26 cellular contexts compared by ENCODE assay signal in the genomic region with DNA sequence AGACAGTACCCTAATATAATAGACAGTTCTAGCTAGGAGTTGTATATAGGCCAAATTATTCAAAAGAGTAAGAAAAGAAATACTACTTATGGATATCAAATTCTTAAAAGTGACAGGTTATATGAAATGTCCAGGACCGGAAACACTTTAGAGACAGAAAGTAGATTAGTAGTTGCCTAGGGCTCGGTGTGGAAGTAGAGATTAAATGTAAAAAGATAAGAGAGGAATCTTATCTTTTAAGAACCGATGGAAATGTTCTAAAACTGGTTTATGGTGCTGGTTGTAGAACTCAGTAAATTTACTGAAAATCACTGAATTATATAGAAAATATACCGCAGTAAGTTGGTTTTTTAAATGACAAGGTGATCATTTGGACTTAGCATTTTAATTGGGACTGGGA.
"Had no signal": no experiment of that assay in that cellular context is flagged by ENCODE, and none has a peak within 500 bp of the region (broad histone marks: within the 10 kb centered on the region; RNA-seq: fewer than 3 reads in every experiment).

No MANE protein-coding gene starts in this region.

- FAIRE-seq: islet of Langerhans, pancreas, small intestine, urothelium cell line had no signal

- H3K27ac Mint-ChIP-seq: naive thymus-derived CD8-positive, alpha-beta T cell; stimulated activated naive B cell treated with anti-CD40 and anti-IgM and Interleukin-4, amounts not matched to agents 10 μg/mL and 1 μg/mL and 100 μg/mL, for 72 hours; stimulated activated naive CD8-positive, alpha-beta T cell treated with anti-CD3 and anti-CD28 coated beads, Interleukin-15, Interleukin-2, amounts not matched to agents 100 ng/mL and 50 ng/mL, for 24 hours had no signal

- DNase-seq: effector memory CD4-positive, alpha-beta T cell; esophagus squamous epithelium; foreskin melanocyte; glutamatergic neuron; heart right ventricle; hippocampal formation; left cardiac atrium; left ventricle myocardium superior; lower lobe of right lung; naive thymus-derived CD8-positive, alpha-beta T cell; pancreas; retina; right lobe of liver; small intestine; stimulated activated CD4-positive, alpha-beta T cell treated with anti-CD3 and anti-CD28 coated beads, Interleukin-15, amount 100 ng/mL, for 24 hours; stimulated activated CD4-positive, alpha-beta T cell treated with anti-CD3 and anti-CD28 coated beads, Interleukin-2, amount 100 ng/mL, for 48 hours; stimulated activated naive B cell treated with anti-CD40 and anti-IgM and Interleukin-4, amounts not matched to agents 10 μg/mL and 1 μg/mL and 100 μg/mL, for 72 hours; upper lobe of left lung had no signal

- H3K9me3 ChIP-seq: esophagus squamous epithelium, heart right ventricle, lower lobe of right lung, neutrophil, pancreas, right lobe of liver, thoracic aorta, tibial nerve, upper lobe of left lung had no signal

- H3K27ac ChIP-seq: coronary artery, esophagus squamous epithelium, lower lobe of right lung, pancreas, right lobe of liver, thoracic aorta, upper lobe of left lung had no signal

- H3K4me1 Mint-ChIP-seq: neural crest cell had no signal

- H3K27me3 Mint-ChIP-seq: naive thymus-derived CD8-positive, alpha-beta T cell; stimulated activated naive B cell treated with anti-CD40 and anti-IgM and Interleukin-4, amounts not matched to agents 10 μg/mL and 1 μg/mL and 100 μg/mL, for 72 hours; stimulated activated naive CD8-positive, alpha-beta T cell treated with anti-CD3 and anti-CD28 coated beads, Interleukin-15, Interleukin-2, amounts not matched to agents 100 ng/mL and 50 ng/mL, for 24 hours had no signal

- H3K4me3 Mint-ChIP-seq: naive thymus-derived CD8-positive, alpha-beta T cell; neural crest cell; stimulated activated naive B cell treated with anti-CD40 and anti-IgM and Interleukin-4, amounts not matched to agents 10 μg/mL and 1 μg/mL and 100 μg/mL, for 72 hours; stimulated activated naive CD8-positive, alpha-beta T cell treated with anti-CD3 and anti-CD28 coated beads, Interleukin-15, Interleukin-2, amounts not matched to agents 100 ng/mL and 50 ng/mL, for 24 hours had no signal

- H3K27me3 ChIP-seq: esophagus squamous epithelium, heart right ventricle, neutrophil, pancreas, right lobe of liver, tibial nerve, upper lobe of left lung had no signal

- ATAC-seq: left cardiac atrium; lower lobe of right lung; naive thymus-derived CD8-positive, alpha-beta T cell; pancreas; right lobe of liver; stimulated activated naive B cell treated with anti-CD40 and anti-IgM and Interleukin-4, amounts not matched to agents 10 μg/mL and 1 μg/mL and 100 μg/mL, for 72 hours had no signal

- H3K4me3 ChIP-seq: coronary artery, esophagus squamous epithelium, lower lobe of right lung, pancreas, right lobe of liver, thoracic aorta, tibial nerve, upper lobe of left lung had no signal

- H3K36me3 ChIP-seq: esophagus squamous epithelium, heart right ventricle, lower lobe of right lung, neutrophil, pancreas, right lobe of liver, thoracic aorta, tibial nerve, upper lobe of left lung had no signal

- H3K9me3 Mint-ChIP-seq: naive thymus-derived CD8-positive, alpha-beta T cell; neural crest cell; stimulated activated naive CD8-positive, alpha-beta T cell treated with anti-CD3 and anti-CD28 coated beads, Interleukin-15, Interleukin-2, amounts not matched to agents 100 ng/mL and 50 ng/mL, for 24 hours had no signal
